In the genomic region with DNA sequence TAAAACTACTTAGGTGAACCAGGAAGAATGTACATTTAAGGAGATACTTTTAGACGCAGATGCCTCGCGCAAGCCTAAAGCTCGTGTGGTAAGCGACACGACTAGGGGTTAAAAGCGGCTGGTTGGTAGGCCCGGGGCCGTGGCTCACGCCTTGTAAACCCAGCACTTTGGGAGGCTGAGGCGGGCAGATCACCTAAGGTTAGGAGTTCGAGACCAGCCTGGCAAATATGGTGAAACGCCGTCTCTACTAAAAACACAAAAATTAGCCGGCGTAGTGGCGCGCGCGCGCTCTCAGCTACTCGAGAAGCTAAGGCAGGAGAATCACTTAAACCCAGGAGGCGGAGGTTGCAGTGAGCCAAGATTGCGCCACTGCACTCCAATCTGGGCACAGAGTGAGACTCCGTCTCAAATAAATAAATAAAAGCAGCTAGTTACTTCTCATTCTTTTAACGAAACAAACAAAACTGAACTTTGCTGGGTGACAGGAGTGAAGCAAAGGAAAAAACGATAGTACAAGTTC, we compare ENCODE assay signal across 8 cellular contexts. TPM values are rescaled to one million over a fixed set of nuclear protein-coding genes. Genes with fewer than 3 reads are reported as not detected.
DNase-seq lines count a peak whose midpoint lies in the region; ATAC-seq and TF ChIP-seq lines count a peak whose summit lies in the region.

No MANE protein-coding gene starts in this region.

- H3K27me3 Mint-ChIP-seq in activated naive CD8-positive, alpha-beta T cell treated with anti-CD3 and anti-CD28 coated beads for 36 hours, result no peaks in the 10 kb centered on the region

- H3K4me1 Mint-ChIP-seq in activated naive CD8-positive, alpha-beta T cell treated with anti-CD3 and anti-CD28 coated beads for 36 hours, result peaks cover 28% of the 10 kb centered on the region

- peak overlapping the region; percentile 91 for H3K27ac ChIP-seq in OCI-LY3 (ENCODE audit: low read length)
- peak overlapping the region; percentile 90 for H3K27ac ChIP-seq in cardiac muscle cell

- peaks cover 96% of the 10 kb centered on the region for H3K79me2 ChIP-seq in OCI-LY3 (ENCODE audit: low read length)

- no peak for ATAC-seq in HG02884 (IDR thresholded peaks at IDR 0.05; ENCODE audit: unreplicated experiment)

- H3K4me2 ChIP-seq in OCI-LY3 (ENCODE audit: low read length), result peak overlapping the region; percentile 74

- H3K27ac Mint-ChIP-seq in activated naive CD8-positive, alpha-beta T cell treated with anti-CD3 and anti-CD28 coated beads for 36 hours, result peak overlapping the region; percentile 98

- H3K4me1 ChIP-seq in OCI-LY3 (ENCODE audit: low read length), result peaks cover 31% of the 10 kb centered on the region
- peaks cover 15% of the 10 kb centered on the region for H3K4me1 ChIP-seq in cardiac muscle cell (ENCODE audit: low read depth)

- peak overlapping the region; percentile 92 for H3K4me3 Mint-ChIP-seq in activated naive CD8-positive, alpha-beta T cell treated with anti-CD3 and anti-CD28 coated beads for 36 hours

- H3K9me3 ChIP-seq in OCI-LY3 (ENCODE audit: insufficient read depth, low read length) (no peaks in the 10 kb centered on the region), cardiac muscle cell (ENCODE audit: low read depth) (no peaks in the 10 kb centered on the region)

- H3K36me3 Mint-ChIP-seq in activated naive CD8-positive, alpha-beta T cell treated with anti-CD3 and anti-CD28 coated beads for 36 hours, result peaks cover 36% of the 10 kb centered on the region

- H3K36me3 ChIP-seq in OCI-LY3 (replicated peaks; ENCODE audit: low read depth, low read length) (peaks cover 8% of the 10 kb centered on the region), cardiac muscle cell (peaks cover 10% of the 10 kb centered on the region)

- TF ChIP-seq CTCF in OCI-LY3 (IDR thresholded peaks at IDR 0.05; ENCODE audit: low read depth, low read length), result no peak
- TF ChIP-seq CTCF in cardiac muscle cell (IDR thresholded peaks at IDR 0.05; ENCODE audit: low read depth, low read length), result no peak

- H3K27me3 ChIP-seq in OCI-LY3 (ENCODE audit: low read depth, low read length) (no peaks in the 10 kb centered on the region), cardiac muscle cell (no peaks in the 10 kb centered on the region)

- peak overlapping the region; percentile 95 for H3K9ac ChIP-seq in OCI-LY3 (ENCODE audit: low read length)

- peak overlapping the region; percentile 91; the same call in 1 of the 2 replicates for H2AFZ ChIP-seq in OCI-LY3 (ENCODE audit: low read depth, low read length)

- no peaks in the 10 kb centered on the region for H4K20me1 ChIP-seq in OCI-LY3 (ENCODE audit: insufficient read depth, low read length)

- DNase-seq in Daoy (ENCODE audit: low read depth), result peak; percentile 14
- DNase-seq in activated naive CD8-positive, alpha-beta T cell treated with anti-CD3 and anti-CD28 coated beads for 36 hours, result peak; percentile 21
- DNase-seq in cardiac muscle cell (ENCODE audit: low read depth in 1 of 2, low spot score in 1 of 2), result peak; percentile 14 to 58
- DNase-seq in posterior vena cava (ENCODE audit: low spot score), result peak; percentile 84
- DNase-seq in SKM-1 (lab: John Stamatoyannopoulos, UW; ENCODE audit: unreplicated experiment), result no peak
- no peak for DNase-seq in NCI-H510A (lab: John Stamatoyannopoulos, UW)

- H3K4me3 ChIP-seq in OCI-LY3 (ENCODE audit: low read length), result peak overlapping the region; percentile 100
- peak overlapping the region; percentile 90 for H3K4me3 ChIP-seq in cardiac muscle cell

- intact Hi-C loops in posterior vena cava (cut with DNase I), result no loop called here

- H3K9me3 Mint-ChIP-seq in activated naive CD8-positive, alpha-beta T cell treated with anti-CD3 and anti-CD28 coated beads for 36 hours, result no peaks in the 10 kb centered on the region

RNA-seq across cellular contexts. Expression of a gene that starts 0.9 kb away (rescaled TPM):
- total RNA-seq in Daoy (2014; rRNA removed; shearing (Covaris generic)), result 125 and 154 TPM in 2 replicates
- total RNA-seq in activated naive CD8-positive, alpha-beta T cell treated with anti-CD3 and anti-CD28 coated beads for 36 hours, result 100 to 1,000 TPM; 108 to 114 TPM
- 49.3 and 59.2 TPM in 2 replicates for total RNA-seq in cardiac muscle cell
- 108 and 122 TPM in 2 replicates for polyA plus RNA-seq in cardiac muscle cell
- total RNA-seq in posterior vena cava, result 10 to 100 TPM; 22.4 to 25.2 TPM

RNA-seq across cellular contexts. Expression of a gene that starts 1.2 kb away (rescaled TPM):
- 143 and 190 TPM in 2 replicates for total RNA-seq in Daoy (2014; rRNA removed; shearing (Covaris generic))
- 100 to 1,000 TPM; 162 to 170 TPM for total RNA-seq in activated naive CD8-positive, alpha-beta T cell treated with anti-CD3 and anti-CD28 coated beads for 36 hours
- 53.0 and 77.6 TPM in 2 replicates for total RNA-seq in cardiac muscle cell
- polyA plus RNA-seq in cardiac muscle cell, result 123 and 147 TPM in 2 replicates
- total RNA-seq in posterior vena cava, result 10 to 100 TPM; 48.5 to 52.7 TPM

Comparison
In these comparisons a context has a peak if more than half of its experiments do, and no peak if none do; other contexts are left out.
1. DNase-seq: peak in Daoy (single experiment), activated naive CD8-positive, alpha-beta T cell treated with anti-CD3 and anti-CD28 coated beads for 36 hours (single experiment), cardiac muscle cell (2 of 2) and posterior vena cava (single experiment); none in SKM-1 (single experiment) and NCI-H510A (single experiment).